In genomic region chr17:52159159-52159809, GRCh38 we compare ENCODE assay signal across 18 cellular contexts. TPM values are rescaled to one million over a fixed set of nuclear protein-coding genes. Genes with fewer than 3 reads are reported as not detected.
DNase-seq lines count a peak whose midpoint lies in the region; ATAC-seq, FAIRE-seq and TF ChIP-seq lines count a peak whose summit lies in the region.
"Had no signal": no experiment of that assay in that cellular context is flagged by ENCODE, and none has a peak within 500 bp of the region (broad histone marks: within the 10 kb centered on the region; RNA-seq: fewer than 3 reads in every experiment).

No MANE protein-coding gene starts in this region.

- WGBS in mammary epithelial cell (ENCODE audit: low coverage, missing lambda C conversion rate) = 3% methylated on average over 18 of the region's 29 CpGs
- 3 to 6% methylated on average over 12 to 29 of the region's 29 CpGs for whole genome bisulfite sequencing in testis, 2 donors

- peaks cover 25% of the 10 kb centered on the region for H3K4me1 ChIP-seq in mammary epithelial cell (ENCODE audit: insufficient read depth, low read length)
- H3K4me1 ChIP-seq in keratinocyte (ENCODE audit: control insufficient read depth, extremely low read depth, insufficient read depth, low read length) = peaks cover 32% of the 10 kb centered on the region
- no peaks in the 10 kb centered on the region for H3K4me1 ChIP-seq in testis

- no peak for ATAC-seq in naive thymus-derived CD8-positive, alpha-beta T cell

- peaks cover 3 to 24% (median 13%) of the 10 kb centered on the region in 9 donors for H3K9me3 Mint-ChIP-seq in naive thymus-derived CD8-positive, alpha-beta T cell
- H3K9me3 Mint-ChIP-seq: activated CD4-positive, alpha-beta memory T cell treated with anti-CD3 and anti-CD28 coated beads, Interleukin-2, amount 10 ng/mL, durations not matched to agents 7 days and 5 days had no signal

- POLR2A ChIA-PET in naive thymus-derived CD8-positive, alpha-beta T cell (lab: Charles Lee) = no interaction called here

- peak overlapping the region in 2 of 3 experiments; percentile 41 to 45 for H3K4me3 ChIP-seq in mammary epithelial cell (replicated peaks in 1 of 3; ENCODE audit: insufficient read depth in 1 of 3, low read depth in 2 of 3, low read length in 3 of 3)
- peak overlapping the region; percentile 40 to 76 (median 64) for H3K4me3 ChIP-seq in keratinocyte (ENCODE audit: control insufficient read depth in 2 of 3, extremely low read depth in 1 of 3, insufficient read depth in 2 of 3, low read depth in 1 of 3, low read length in 3 of 3)
- H3K4me3 ChIP-seq in testis = peak overlapping the region; percentile 31 to 38
- H3K4me3 ChIP-seq: SK-N-MC had no signal

- dilution Hi-C loops in mammary epithelial cell (cut with HindIII; ENCODE audit: low sequenced_read_pairs) = no loop called here
- dilution Hi-C loops in keratinocyte (cut with MboI; ENCODE audit: extremely low pct_ligation_motif_present, low sequenced_read_pairs) = no loop called here

- in situ Hi-C loops in mammary epithelial cell (cut with MboI; ENCODE audit: low sequenced_read_pairs in 2 of 2) = no loop called here

- H3K4me2 ChIP-seq in mammary epithelial cell (ENCODE audit: insufficient read depth, low read depth, low read length) = peak overlapping the region; percentile 99
- peak overlapping the region; percentile 82 for H3K4me2 ChIP-seq in keratinocyte (ENCODE audit: control insufficient read depth, extremely low read depth, insufficient read depth, low read depth, low read length)

- no peak for TF ChIP-seq POLR2A in testis (IDR thresholded peaks at IDR 0.05)

- no peaks in the 10 kb centered on the region for H3K9me1 ChIP-seq in keratinocyte (ENCODE audit: control insufficient read depth, extremely low read depth, insufficient read depth, low read length)

- H3K27me3 Mint-ChIP-seq in naive thymus-derived CD8-positive, alpha-beta T cell = peaks cover 35 to 69% (median 43%) of the 10 kb centered on the region in 5 donors

- no peaks in the 10 kb centered on the region for H3K36me3 ChIP-seq in mammary epithelial cell (ENCODE audit: insufficient read depth, low read length)
- no peaks in the 10 kb centered on the region for H3K36me3 ChIP-seq in keratinocyte (ENCODE audit: control insufficient read depth in 2 of 2, extremely low read depth in 1 of 2, insufficient read depth in 2 of 2, low read length in 2 of 2)
- no peaks in the 10 kb centered on the region for H3K36me3 ChIP-seq in testis (ENCODE audit: low read depth, missing control alignments)

- TF ChIP-seq CTCF in mammary epithelial cell (conservative IDR thresholded peaks at IDR 0.05 in 1 of 2, IDR thresholded peaks at IDR 0.05 in 1 of 2; ENCODE audit: extremely low read depth in 1 of 2, insufficient read depth in 1 of 2, low read depth in 1 of 2, low read length in 2 of 2) (no peak), keratinocyte (optimal IDR thresholded peaks at IDR 0.05 in 1 of 3, IDR thresholded peaks at IDR 0.05 in 1 of 3, conservative IDR thresholded peaks at IDR 0.05 in 1 of 3; ENCODE audit: extremely low read depth in 1 of 3, insufficient read depth in 2 of 3, low read length in 3 of 3) (no peak), testis (IDR thresholded peaks at IDR 0.05) (no peak)

- peak overlapping the region in 1 of 10 donors; percentile 13 for H3K4me3 Mint-ChIP-seq in naive thymus-derived CD8-positive, alpha-beta T cell
- H3K4me3 Mint-ChIP-seq: activated CD4-positive, alpha-beta memory T cell treated with anti-CD3 and anti-CD28 coated beads, Interleukin-2, amount 10 ng/mL, durations not matched to agents 7 days and 5 days; CD4-positive, alpha-beta T cell had no signal

- H2AFZ ChIP-seq in mammary epithelial cell (ENCODE audit: low read depth, low read length) = peak overlapping the region; percentile 91
- peak overlapping the region; percentile 79 for H2AFZ ChIP-seq in keratinocyte (ENCODE audit: control insufficient read depth, low read length)

- H3K27ac ChIP-seq in mammary epithelial cell (ENCODE audit: insufficient read depth, low read depth, low read length) (no peak overlapping the region), keratinocyte (ENCODE audit: control insufficient read depth, insufficient read depth, low read length) (no peak overlapping the region), testis (no peak overlapping the region)
- H3K27ac ChIP-seq: SK-N-MC had no signal

- DNase-seq in NCI-H2196 (lab: John Stamatoyannopoulos, UW; ENCODE audit: unreplicated experiment) (peak; percentile 10), NCI-H2196 treated with DMSO at 0.1 percent for 48 hours (lab: John Stamatoyannopoulos, UW; ENCODE audit: unreplicated experiment) (no peak), mammary epithelial cell (no peak), keratinocyte (ENCODE audit: low read depth, low spot score) (no peak), testis (no peak), NCI-H187 treated with DMSO at 0.1 percent for 48 hours (lab: John Stamatoyannopoulos, UW) (no peak), AG20443 (ENCODE audit: low spot score) (no peak)
- DNase-seq in naive thymus-derived CD8-positive, alpha-beta T cell = no peak
- DNase-seq: activated CD4-positive, alpha-beta memory T cell treated with anti-CD3 and anti-CD28 coated beads, Interleukin-2, amount 10 ng/mL, durations not matched to agents 7 days and 5 days; activated effector memory CD4-positive, alpha-beta T cell treated with Interleukin-2 at 50 U/mL for 16 hours; CD4-positive, alpha-beta T cell; midbrain; NCI-H2171; OCI-M1 had no signal

- no TSS peak for BruUV-seq in mammary epithelial cell (replicated peaks; lab: Mats Ljungman, UMichigan)

- H3K9me3 ChIP-seq in mammary epithelial cell (replicated peaks; ENCODE audit: insufficient read depth, low read length) (no peaks in the 10 kb centered on the region), keratinocyte (ENCODE audit: control insufficient read depth, low read depth, low read length) (no peaks in the 10 kb centered on the region), testis (no peaks in the 10 kb centered on the region)

- H3K36me3 Mint-ChIP-seq in naive thymus-derived CD8-positive, alpha-beta T cell = peaks cover 3 to 7% (median 7%) of the 10 kb centered on the region in 3 donors

- FAIRE-seq in keratinocyte (lab: Jason Lieb, UNC) = no peak
- FAIRE-seq: A204.1, G401.6 had no signal

- CTCF ChIA-PET in mammary epithelial cell (lab: Charles Lee; ENCODE audit: low non-redundant PET) = no interaction called here

- H3K4me1 Mint-ChIP-seq in naive thymus-derived CD8-positive, alpha-beta T cell = peaks cover 0 to 8% (median 6%) of the 10 kb centered on the region in 4 donors

- H4K20me1 ChIP-seq in mammary epithelial cell (ENCODE audit: insufficient read depth, low read length) = no peaks in the 10 kb centered on the region
- no peaks in the 10 kb centered on the region for H4K20me1 ChIP-seq in keratinocyte (ENCODE audit: control insufficient read depth, extremely low read depth, insufficient read depth, low read length)

- H3K27me3 ChIP-seq in mammary epithelial cell (ENCODE audit: insufficient read depth, low read length) (peaks cover 24% of the 10 kb centered on the region), keratinocyte (ENCODE audit: control insufficient read depth, extremely low read depth, insufficient read depth, low read length) (peaks cover 25% of the 10 kb centered on the region), testis (no peaks in the 10 kb centered on the region)

- H3K9ac ChIP-seq in mammary epithelial cell (ENCODE audit: insufficient read depth, low read length) (no peak overlapping the region), keratinocyte (ENCODE audit: control insufficient read depth, extremely low read depth, insufficient read depth, low read length) (peak overlapping the region; percentile 9)

- intact Hi-C loops in mammary epithelial cell (cut with micrococcal nuclease) (loop anchor here (5.0 kb wide), 1 partner anchor 73 kb away; no protein-coding TSS in a partner anchor), testis (cut with DNase I; ENCODE audit: low total_unique reads) (no loop called here)

- no peaks in the 10 kb centered on the region for H3K79me2 ChIP-seq in mammary epithelial cell (ENCODE audit: insufficient read depth, low read length)
- no peaks in the 10 kb centered on the region for H3K79me2 ChIP-seq in keratinocyte (ENCODE audit: control insufficient read depth, insufficient read depth, low read length)

- no peak overlapping the region for H3K27ac Mint-ChIP-seq in naive thymus-derived CD8-positive, alpha-beta T cell
- H3K27ac Mint-ChIP-seq: activated CD4-positive, alpha-beta memory T cell treated with anti-CD3 and anti-CD28 coated beads, Interleukin-2, amount 10 ng/mL, durations not matched to agents 7 days and 5 days; CD4-positive, alpha-beta T cell had no signal

RNA-seq across cellular contexts. Expression of gene CA10, which starts 0.8 kb away (rescaled TPM):
- under 1 TPM in 1 of 2 donors, not detected in 1; 0.85 TPM for total RNA-seq in mammary epithelial cell
- polyA plus RNA-seq in mammary epithelial cell = 0.31 TPM
- polyA minus RNA-seq in mammary epithelial cell = not detected
- polyA plus RNA-seq in keratinocyte = 0.80 to 2.9 TPM (median 2.2 TPM) in 3 replicates
- not detected for polyA plus RNA-seq in keratinocyte (2011; ENCODE audit: low read depth)
- polyA plus RNA-seq in keratinocyte (2011; cell fraction: cytosol; rRNA removed) = 1.5 and 2.2 TPM in 2 replicates
- polyA plus RNA-seq in keratinocyte (2011; cell fraction: nucleus; rRNA removed) = 1.6 TPM in 2 replicates
- polyA plus RNA-seq in keratinocyte (2012; ENCODE audit: low replicate concordance) = 1.7 TPM in 1 of 2 replicates, not detected in the other
- polyA minus RNA-seq in keratinocyte = 0.63 to 8.3 TPM (median 2.6 TPM) in 3 replicates
- 1.5 TPM for polyA minus RNA-seq in keratinocyte (2011; cell fraction: cytosol; rRNA and poly(A)+ RNA removed)
- polyA minus RNA-seq in keratinocyte (2011; cell fraction: nucleus; rRNA and poly(A)+ RNA removed) = 1.7 and 3.3 TPM in 2 replicates
- 1 to 10 TPM; 5.0 to 5.3 TPM for total RNA-seq in testis
- polyA plus RNA-seq in testis (ENCODE audit: insufficient read depth, low read depth, low replicate concordance) = 30.7 TPM
- total RNA-seq in naive thymus-derived CD8-positive, alpha-beta T cell = not detected
- not detected for polyA plus RNA-seq in naive thymus-derived CD8-positive, alpha-beta T cell
- total RNA-seq: activated CD4-positive, alpha-beta memory T cell treated with anti-CD3 and anti-CD28 coated beads, Interleukin-2, amount 10 ng/mL, durations not matched to agents 7 days and 5 days; CD4-positive, alpha-beta T cell; dermis microvascular lymphatic vessel endothelial cell had no signal
